27 cellular contexts compared by ENCODE assay signal in genomic region chr7:71595176-71595575, GRCh38.
"Had no signal": no experiment of that assay in that cellular context is flagged by ENCODE, and none has a peak within 500 bp of the region (broad histone marks: within the 10 kb centered on the region; RNA-seq: fewer than 3 reads in every experiment).

No MANE protein-coding gene starts in this region.

- H3K4me3 ChIP-seq: left lung, lower lobe of right lung, neural progenitor cell, right atrium auricular region, right lobe of liver, skin epidermis, spleen, suprapubic skin, thoracic aorta, tibial artery, upper lobe of left lung, vagina had no signal

- H3K27me3 ChIP-seq: left lung, neural progenitor cell, neutrophil, right atrium auricular region, right lobe of liver, spleen, suprapubic skin, tibial artery, upper lobe of left lung, vagina had no signal

- DNase-seq: hippocampal formation; kidney glomerular epithelial cell; left colon; left lung; lower lobe of right lung; mammary epithelial cell; mesenchymal stem cell; naive B cell; natural killer cell; nephron progenitor cell; occipital lobe; right lobe of liver; spleen; stimulated activated CD4-positive, alpha-beta T cell treated with anti-CD3 and anti-CD28 coated beads, Interleukin-4, amount 100 ng/mL, for 24 hours; stimulated activated naive CD4-positive, alpha-beta T cell; tibial artery; upper lobe of left lung had no signal

- H3K27ac ChIP-seq: left lung, lower lobe of right lung, neural progenitor cell, neutrophil, parathyroid adenoma, right atrium auricular region, right lobe of liver, skin epidermis, spleen, suprapubic skin, thoracic aorta, tibial artery, upper lobe of left lung, vagina had no signal

- H3K4me1 ChIP-seq: left lung, lower lobe of right lung, neural progenitor cell, parathyroid adenoma, right atrium auricular region, right lobe of liver, spleen, suprapubic skin, tibial artery, upper lobe of left lung, vagina had no signal

- ATAC-seq: left colon; left lung; lower lobe of right lung; natural killer cell; right lobe of liver; stimulated activated effector memory CD8-positive, alpha-beta T cell treated with anti-CD3 and anti-CD28 coated beads, Interleukin-12 subunit alpha, Interleukin-12 subunit beta, amount 100 ng/mL, for 72 hours had no signal

- H2AFZ ChIP-seq: neural progenitor cell, parathyroid adenoma had no signal

- FAIRE-seq: keratinocyte had no signal

- H3K9me3 ChIP-seq: left lung, lower lobe of right lung, neutrophil, right atrium auricular region, right lobe of liver, suprapubic skin, thoracic aorta, tibial artery, upper lobe of left lung, vagina had no signal

- H3K9ac ChIP-seq: neural progenitor cell, parathyroid adenoma had no signal

- H3K4me2 ChIP-seq: neural progenitor cell had no signal

- H3K36me3 ChIP-seq: left lung, lower lobe of right lung, neural progenitor cell, neutrophil, right atrium auricular region, right lobe of liver, spleen, suprapubic skin, thoracic aorta, tibial artery, upper lobe of left lung, vagina had no signal

- H3K79me2 ChIP-seq: parathyroid adenoma had no signal
